In genomic region chr17:12395733-12396354, GRCh38 we compare ENCODE assay signal across 10 cellular contexts.
DNase-seq lines count a peak whose midpoint lies in the region; ATAC-seq and TF ChIP-seq lines count a peak whose summit lies in the region.
"Had no signal": no experiment of that assay in that cellular context is flagged by ENCODE, and none has a peak within 500 bp of the region (broad histone marks: within the 10 kb centered on the region; RNA-seq: fewer than 3 reads in every experiment).

No MANE protein-coding gene starts in this region.

- no peaks in the 10 kb centered on the region for H3K27me3 ChIP-seq in left ventricle myocardium inferior (ENCODE audit: low read depth)
- no peaks in the 10 kb centered on the region for H3K27me3 ChIP-seq in OCI-LY1 (ENCODE audit: insufficient read depth, low read length)
- H3K27me3 ChIP-seq: tibial nerve had no signal

- intact Hi-C loops in left ventricle myocardium inferior (cut with micrococcal nuclease) = no loop called here
- intact Hi-C loops in cardiac septum (cut with DNase I) = no loop called here

- no peaks in the 10 kb centered on the region for H3K36me3 ChIP-seq in left ventricle myocardium inferior
- no peaks in the 10 kb centered on the region for H3K36me3 ChIP-seq in OCI-LY1 (ENCODE audit: insufficient read depth, low read length)
- H3K36me3 ChIP-seq: tibial nerve had no signal

- DNase-seq in left ventricle myocardium inferior = no peak
- no peak for DNase-seq in cardiac septum (ENCODE audit: low spot score)
- peak; percentile 39 for DNase-seq in fibroblast of villous mesenchyme (ENCODE audit: low read depth)
- no peak for DNase-seq in NCI-H2029 treated with DMSO at 0.1 percent for 48 hours (lab: John Stamatoyannopoulos, UW)
- DNase-seq: KG1 had no signal

- H3K9me3 ChIP-seq in left ventricle myocardium inferior (replicated peaks) (no peaks in the 10 kb centered on the region), OCI-LY1 (ENCODE audit: low read length) (no peaks in the 10 kb centered on the region)
- H3K9me3 ChIP-seq: tibial nerve had no signal

- H3K4me3 ChIP-seq in left ventricle myocardium inferior (no peak overlapping the region), OCI-LY1 (ENCODE audit: low read depth, low read length, poor library complexity, severe bottlenecking) (no peak overlapping the region), fibroblast of villous mesenchyme (ENCODE audit: low read depth, low read length) (no peak overlapping the region)
- H3K4me3 ChIP-seq: tibial nerve had no signal

- no peak overlapping the region for H3K4me2 ChIP-seq in OCI-LY1 (ENCODE audit: low read length)

- no peak overlapping the region for H3K9ac ChIP-seq in OCI-LY1 (ENCODE audit: low read length)

- no peaks in the 10 kb centered on the region for H3K9me2 ChIP-seq in OCI-LY1 (ENCODE audit: low read depth, low read length)

- ATAC-seq in HG03175 (IDR thresholded peaks at IDR 0.05; ENCODE audit: unreplicated experiment) = no peak
- ATAC-seq in HG03135 (IDR thresholded peaks at IDR 0.05; ENCODE audit: unreplicated experiment) = no peak
- ATAC-seq in HG02588 (IDR thresholded peaks at IDR 0.05; ENCODE audit: unreplicated experiment) = no peak

- TF ChIP-seq CTCF in left ventricle myocardium inferior (IDR thresholded peaks at IDR 0.05; ENCODE audit: borderline replicate concordance) = peak; percentile 55
- TF ChIP-seq CTCF in OCI-LY1 (IDR thresholded peaks at IDR 0.05; ENCODE audit: low read length) = peak; percentile 72
- TF ChIP-seq CTCF in fibroblast of villous mesenchyme (IDR thresholded peaks at IDR 0.05; ENCODE audit: insufficient read depth, low read depth, low read length) = peak; percentile 84

- no peaks in the 10 kb centered on the region for H3F3A ChIP-seq in OCI-LY1 (ENCODE audit: insufficient read depth, low read length)

- H3K79me2 ChIP-seq in OCI-LY1 (ENCODE audit: insufficient read depth, low read length) = no peaks in the 10 kb centered on the region

- H3K4me1 ChIP-seq in left ventricle myocardium inferior = no peaks in the 10 kb centered on the region
- no peaks in the 10 kb centered on the region for H3K4me1 ChIP-seq in OCI-LY1 (ENCODE audit: insufficient read depth, low read length, severe bottlenecking)
- H3K4me1 ChIP-seq: tibial nerve had no signal

- H3K27ac ChIP-seq in left ventricle myocardium inferior (replicated peaks) = no peak overlapping the region
- no peak overlapping the region for H3K27ac ChIP-seq in OCI-LY1 (ENCODE audit: low read depth, low read length, poor library complexity, severe bottlenecking)
- H3K27ac ChIP-seq: tibial nerve had no signal

- H2AFZ ChIP-seq in OCI-LY1 (ENCODE audit: low read length) = no peak overlapping the region

- H4K20me1 ChIP-seq in OCI-LY1 (ENCODE audit: insufficient read depth, low read length) = no peaks in the 10 kb centered on the region
